Comparison of ENCODE assay signal across 11 cellular contexts in genomic region chr7:15687645-15688025, GRCh38. TPM values are rescaled to one million over a fixed set of nuclear protein-coding genes. Genes with fewer than 3 reads are reported as not detected.
A peak's percentile ranks its signal among the peaks of the same experiment; 100 is the strongest.
DNase-seq lines count a peak whose midpoint lies in the region; ATAC-seq and TF ChIP-seq lines count a peak whose summit lies in the region.
"Had no signal": no experiment of that assay in that cellular context is flagged by ENCODE, and none has a peak within 500 bp of the region (broad histone marks: within the 10 kb centered on the region; RNA-seq: fewer than 3 reads in every experiment).

No MANE protein-coding gene starts in this region.

- H3K9me3 ChIP-seq in ascending aorta: no peaks in the 10 kb centered on the region
- no peaks in the 10 kb centered on the region for H3K9me3 ChIP-seq in iPS-18c (ENCODE audit: control insufficient read depth, insufficient read depth, low read length)
- H3K9me3 ChIP-seq in aorta (ENCODE audit: control insufficient read depth, low read length): no peaks in the 10 kb centered on the region

- H3K27ac ChIP-seq in ascending aorta: peak overlapping the region in 1 of 2 donors; percentile 83
- no peak overlapping the region for H3K27ac ChIP-seq in aorta (ENCODE audit: low read depth in 1 of 2, low read length in 2 of 2)

- TF ChIP-seq CTCF in ascending aorta (IDR thresholded peaks at IDR 0.05): no peak

- peak overlapping the region; percentile 59 to 66 for H3K4me3 ChIP-seq in ascending aorta
- peak overlapping the region; percentile 11; the same call in 1 of the 2 replicates for H3K4me3 ChIP-seq in iPS-18c (ENCODE audit: insufficient read depth, low read depth, low read length)
- H3K4me3 ChIP-seq in aorta (ENCODE audit: low read length in 2 of 2): peak overlapping the region in 1 of 2 donors; percentile 12

- intact Hi-C loops in ascending aorta (cut with DNase I): loop anchor here (2.0 kb wide), 1 partner anchor 959 kb away; the partner anchor contains the start of gene BZW2
- intact Hi-C loops in sciatic nerve (cut with DNase I): no loop called here
- intact Hi-C loops in aorta (cut with DNase I): no loop called here

- H3K4me1 ChIP-seq in ascending aorta (no peaks in the 10 kb centered on the region), aorta (ENCODE audit: control insufficient read depth in 1 of 2, insufficient read depth in 2 of 2, low read length in 2 of 2) (no peaks in the 10 kb centered on the region)

- DNase-seq in ELF-1 (ENCODE audit: low read depth, low spot score): peak; percentile 47
- no peak for DNase-seq in ascending aorta (ENCODE audit: low spot score in 2 of 2)
- no peak for DNase-seq in sciatic nerve (ENCODE audit: low spot score)
- DNase-seq in aorta: no peak
- DNase-seq: activated T-cell treated with anti-CD3 and anti-CD28 coated beads, Interleukin-2, amount 50 U/mL, for 24 hours; C1 segment of cervical spinal cord had no signal

- H3K36me3 ChIP-seq in ascending aorta (no peaks in the 10 kb centered on the region), aorta (ENCODE audit: control insufficient read depth in 1 of 2, insufficient read depth in 2 of 2, low read length in 1 of 2) (no peaks in the 10 kb centered on the region)

- 9 to 19% methylated on average over 16 of the region's 16 CpGs for WGBS in aorta, 2 donors

- H3K27me3 ChIP-seq in ascending aorta (no peaks in the 10 kb centered on the region), aorta (ENCODE audit: control insufficient read depth in 1 of 2, insufficient read depth in 2 of 2, low read length in 1 of 2) (no peaks in the 10 kb centered on the region)

- ATAC-seq in sciatic nerve (peak; percentile 27), GM21825 (IDR thresholded peaks at IDR 0.05; ENCODE audit: unreplicated experiment) (no peak), GM21786 (IDR thresholded peaks at IDR 0.05; ENCODE audit: unreplicated experiment) (no peak), aorta (ENCODE audit: low FRiP score) (no peak), GM19455 (IDR thresholded peaks at IDR 0.05; ENCODE audit: unreplicated experiment) (no peak)
- ATAC-seq: stimulated activated effector memory CD8-positive, alpha-beta T cell treated with anti-CD3 and anti-CD28 coated beads, Interleukin-12 subunit alpha, Interleukin-12 subunit beta, amount 100 ng/mL, for 72 hours had no signal

RNA-seq across cellular contexts. Expression of gene MEOX2, which starts 1.2 kb away (rescaled TPM):
- total RNA-seq in ascending aorta: 35.0 TPM
- 142 TPM for total RNA-seq in sciatic nerve
- total RNA-seq in aorta: 10 to 100 TPM; 14.4 to 35.9 TPM
- polyA plus RNA-seq in aorta: 1 to 10 TPM; 3.5 to 5.4 TPM
